9 cellular contexts compared by ENCODE assay signal in genomic region chr4:153643406-153644016, GRCh38. TPM values are rescaled to one million over a fixed set of nuclear protein-coding genes. Genes with fewer than 3 reads are reported as not detected.
DNase-seq lines count a peak whose midpoint lies in the region; FAIRE-seq and TF ChIP-seq lines count a peak whose summit lies in the region.
"Had no signal": no experiment of that assay in that cellular context is flagged by ENCODE, and none has a peak within 500 bp of the region (broad histone marks: within the 10 kb centered on the region; RNA-seq: fewer than 3 reads in every experiment).

No MANE protein-coding gene starts in this region.

- intact Hi-C loops in esophagus squamous epithelium (cut with DNase I) (no loop called here), prostate gland (cut with DNase I) (loop anchor here (5.0 kb wide), 1 partner anchor 501 kb away; no protein-coding TSS in a partner anchor)

- DNase-seq in HEK293T (ENCODE audit: extremely low spot score): peak; percentile 49
- DNase-seq in LoVo (ENCODE audit: low spot score): peak; percentile 72
- DNase-seq in RWPE1 (ENCODE audit: low spot score): peak; percentile 61
- DNase-seq in esophagus squamous epithelium (lab: John Stamatoyannopoulos, UW): no peak
- DNase-seq in prostate gland (ENCODE audit: low spot score): no peak
- no peak for DNase-seq in middle frontal gyrus (ENCODE audit: extremely low spot score, low spot score)

- WGBS in esophagus squamous epithelium, 2 donors: 64% methylated on average over 4 of the region's 4 CpGs
- 59% methylated on average over 4 of the region's 4 CpGs for WGBS in prostate gland

- H3K27me3 ChIP-seq in esophagus squamous epithelium (no peaks in the 10 kb centered on the region), prostate gland (replicated peaks; ENCODE audit: insufficient read depth) (no peaks in the 10 kb centered on the region)

- H3K27ac ChIP-seq in RWPE1 (no peak overlapping the region), esophagus squamous epithelium (no peak overlapping the region), prostate gland (no peak overlapping the region)

- TF ChIP-seq CTCF in GM12872 (IDR thresholded peaks at IDR 0.05; ENCODE audit: insufficient read depth, low read depth, low read length) (peak; percentile 49), RWPE1 (conservative IDR thresholded peaks at IDR 0.05; ENCODE audit: low read depth) (peak; percentile 58), esophagus squamous epithelium (IDR thresholded peaks at IDR 0.05) (peak in 5 of 6 experiments; percentile 36 to 64 (median 44)), prostate gland (IDR thresholded peaks at IDR 0.05) (peak in 3 of 4 experiments; percentile 33 to 67 (median 54))

- peaks cover 0 to 3% (median 0%) of the 10 kb centered on the region in 3 donors for H3K9me3 ChIP-seq in esophagus squamous epithelium
- H3K9me3 ChIP-seq in prostate gland: no peaks in the 10 kb centered on the region
- H3K9me3 ChIP-seq: HAP-1 had no signal

- H3K4me1 ChIP-seq in esophagus squamous epithelium (no peaks in the 10 kb centered on the region), prostate gland (replicated peaks) (no peaks in the 10 kb centered on the region)

- H3K4me3 ChIP-seq in esophagus squamous epithelium (no peak overlapping the region), prostate gland (no peak overlapping the region)
- H3K4me3 ChIP-seq: HAP-1 had no signal

- TF ChIP-seq POLR2A in esophagus squamous epithelium (IDR thresholded peaks at IDR 0.05) (no peak), prostate gland (IDR thresholded peaks at IDR 0.05) (no peak)

- CTCF ChIA-PET in HEK293T (lab: Yijun Ruan, JAX): interaction anchor here (1.1 to 2.0 kb wide), 5 partner anchors 9 to 436 kb away, joined by 3 to 12 read pairs (median 5); partner anchors contain the start of gene MND1
- CTCF ChIA-PET in RWPE1 (lab: Yijun Ruan, JAX): interaction anchor here (0.5 to 1.7 kb wide), 8 partner anchors 9 to 507 kb away, joined by 3 to 8 read pairs (median 4); no protein-coding TSS in a partner anchor

- POLR2A ChIA-PET in HEK293T (lab: Yijun Ruan, JAX): interaction anchor here (1.2 kb wide), 1 partner anchor 299 kb away, joined by 5 read pairs; the partner anchor contains the start of gene MND1
- POLR2A ChIA-PET in RWPE1 (lab: Yijun Ruan, JAX; ENCODE audit: low non-redundant PET): no interaction called here

- FAIRE-seq in A204.1 (lab: Jason Lieb, UNC): peak; percentile 93

- H3K36me3 ChIP-seq in esophagus squamous epithelium (no peaks in the 10 kb centered on the region), prostate gland (no peaks in the 10 kb centered on the region)
- H3K36me3 ChIP-seq: HAP-1 had no signal

TF ChIP-seq in HEK293T, 16 proteins besides CTCF, POLR2A, EP300 and RAD21:
- TF ChIP-seq ELF4 (IDR thresholded peaks at IDR 0.05) (peak; percentile 30; the same call in 1 of the 2 replicates), PKNOX1 (IDR thresholded peaks at IDR 0.05) (peak; percentile 82), ZNF384 (IDR thresholded peaks at IDR 0.05) (no peak), FOXA1 (IDR thresholded peaks at IDR 0.05) (no peak)
TF ChIP-seq in HEK293T: peak in this region for 2.

RNA-seq across cellular contexts. Expression of gene TLR2, which starts 40.6 kb away (rescaled TPM):
- 10 to 100 TPM in 3 of 4 donors, 1 to 10 TPM in 1; 5.3 to 26.9 (median 17.3) TPM for total RNA-seq in esophagus squamous epithelium
- 1 to 10 TPM; 5.5 to 8.9 TPM for total RNA-seq in prostate gland

Comparison
In these comparisons a context has a peak if more than half of its experiments do, and no peak if none do; other contexts are left out.
1. DNase-seq: peak in HEK293T (single experiment), LoVo (single experiment) and RWPE1 (single experiment); none in esophagus squamous epithelium (single experiment), prostate gland (single experiment) and middle frontal gyrus (single experiment).
2. Peak in every context shown above with its lines, with median percentiles within 50 percentile points of each other: CTCF ChIP-seq.